ENCODE assay signal across 8 cellular contexts in the genomic region with DNA sequence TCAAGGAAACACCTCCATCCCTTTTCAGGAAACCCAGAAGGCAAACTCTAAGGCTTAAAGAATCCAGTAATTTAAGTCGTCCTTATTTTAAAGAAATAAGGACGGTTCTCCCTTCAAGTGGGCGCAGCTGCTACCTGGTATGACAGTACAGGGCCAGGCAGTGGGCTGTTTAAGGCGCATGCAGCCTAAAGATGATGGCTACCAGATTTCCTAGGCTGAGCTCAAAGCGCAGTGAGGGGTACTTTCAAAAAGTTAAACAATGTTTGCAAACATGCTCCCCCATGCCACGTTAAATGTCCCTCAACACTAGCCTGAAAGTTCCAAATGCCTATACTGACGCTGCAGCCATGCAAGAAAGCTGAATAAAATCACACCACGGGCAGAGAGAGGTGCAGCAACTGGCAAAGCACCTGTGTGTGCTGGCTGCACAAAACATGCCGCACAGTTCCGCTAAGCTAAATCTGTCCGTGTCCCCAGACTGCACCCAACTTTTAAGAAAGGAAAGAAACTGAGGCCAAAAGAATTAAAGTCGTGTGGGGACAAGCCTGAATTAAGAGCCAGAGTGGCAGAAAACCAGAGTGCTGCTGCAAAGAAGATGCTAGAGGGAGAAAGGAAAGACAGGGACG. TPM values are rescaled to one million over a fixed set of nuclear protein-coding genes. Genes with fewer than 3 reads are reported as not detected.
A peak's percentile ranks its signal among the peaks of the same experiment; 100 is the strongest.
DNase-seq lines count a peak whose midpoint lies in the region; ATAC-seq and TF ChIP-seq lines count a peak whose summit lies in the region.

No MANE protein-coding gene starts in this region.

- in situ Hi-C loops in GM13976 (cut with MboI; ENCODE audit: low sequenced_read_pairs, unreplicated experiment), result no loop called here

- ATAC-seq in GM21825 (IDR thresholded peaks at IDR 0.05; ENCODE audit: unreplicated experiment), result peak; percentile 30
- ATAC-seq in activated naive CD4-positive, alpha-beta T cell treated with anti-CD3 and anti-CD28 coated beads, Interleukin-2, amount 50 U/mL, for 72 hours, result peak; percentile 6 to 39
- peak; percentile 46 for ATAC-seq in left ventricle myocardium superior
- peak; percentile 49 for ATAC-seq in sciatic nerve

- no peak for TF ChIP-seq CTCF in GM13976 (IDR thresholded peaks at IDR 0.05; ENCODE audit: borderline replicate concordance, control extremely low read depth, extremely low read depth, insufficient read depth, missing control alignments)

- intact Hi-C loops in left ventricle myocardium superior (cut with micrococcal nuclease), result no loop called here
- intact Hi-C loops in sciatic nerve (cut with DNase I), result no loop called here

- peaks cover 17 to 33% of the 10 kb centered on the region in 2 donors for H3K36me3 Mint-ChIP-seq in activated naive CD4-positive, alpha-beta T cell treated with anti-CD3 and anti-CD28 coated beads, Interleukin-2, amount 50 U/mL, for 72 hours

- peak; percentile 57 for DNase-seq in DMS 273 (lab: John Stamatoyannopoulos, UW; ENCODE audit: unreplicated experiment)
- DNase-seq in DMS 273 treated with DMSO at 0.1 percent for 48 hours (lab: John Stamatoyannopoulos, UW), result no peak
- DNase-seq in LHCN-M2 (ENCODE audit: low read depth), result peak; percentile 6
- DNase-seq in activated naive CD4-positive, alpha-beta T cell treated with anti-CD3 and anti-CD28 coated beads, Interleukin-2, amount 50 U/mL, for 72 hours (ENCODE audit: low spot score in 2 of 2), result peak in 1 of 2 donors; percentile 14
- peak; percentile 29 for DNase-seq in left ventricle myocardium superior
- no peak for DNase-seq in sciatic nerve (ENCODE audit: low spot score)
- DNase-seq in GM13976 (ENCODE audit: low spot score), result no peak

- H3K9me3 Mint-ChIP-seq in activated naive CD4-positive, alpha-beta T cell treated with anti-CD3 and anti-CD28 coated beads, Interleukin-2, amount 50 U/mL, for 72 hours, result peaks cover 2 to 4% of the 10 kb centered on the region in 2 donors

- H3K27ac Mint-ChIP-seq in activated naive CD4-positive, alpha-beta T cell treated with anti-CD3 and anti-CD28 coated beads, Interleukin-2, amount 50 U/mL, for 72 hours, result peak overlapping the region; percentile 94 to 99

RNA-seq across cellular contexts. Expression of a gene that starts 0.6 kb away (rescaled TPM):
- total RNA-seq in LHCN-M2 (2014; rRNA removed) (11.8 and 12.3 TPM in 2 replicates), left ventricle myocardium superior (24.2 TPM), sciatic nerve (41.5 TPM)
- 9.0 TPM for polyA plus RNA-seq in LHCN-M2 (2012)
- 10 to 100 TPM; 30.2 to 32.0 TPM for total RNA-seq in activated naive CD4-positive, alpha-beta T cell treated with anti-CD3 and anti-CD28 coated beads, Interleukin-2, amount 50 U/mL, for 72 hours

RNA-seq across cellular contexts. Expression of a gene that starts 24.3 kb away (rescaled TPM):
- 12.5 and 15.8 TPM in 2 replicates for total RNA-seq in LHCN-M2 (2014; rRNA removed)
- 23.3 TPM for polyA plus RNA-seq in LHCN-M2 (2012)
- 10 to 100 TPM in 1 of 2 donors, 1 to 10 TPM in 1; 9.2 to 24.1 TPM for total RNA-seq in activated naive CD4-positive, alpha-beta T cell treated with anti-CD3 and anti-CD28 coated beads, Interleukin-2, amount 50 U/mL, for 72 hours
- 15.8 TPM for total RNA-seq in left ventricle myocardium superior
- 31.7 TPM for total RNA-seq in sciatic nerve

Comparison
In these comparisons a context has a peak if more than half of its experiments do, and no peak if none do; other contexts are left out.
1. DNase-seq: peak in DMS 273 (single experiment), LHCN-M2 (single experiment) and left ventricle myocardium superior (single experiment); none in DMS 273 treated with DMSO at 0.1 percent for 48 hours (single experiment), sciatic nerve (single experiment) and GM13976 (single experiment).
2. Peak in every context shown above with its lines, with median percentiles within 50 percentile points of each other: ATAC-seq.